In genomic region chr6:6436366-6436765, GRCh38 we compare ENCODE assay signal across 37 cellular contexts.
"Had no signal": no experiment of that assay in that cellular context is flagged by ENCODE, and none has a peak within 500 bp of the region (broad histone marks: within the 10 kb centered on the region; RNA-seq: fewer than 3 reads in every experiment).

No MANE protein-coding gene starts in this region.

- H3K4me1 ChIP-seq: adrenal gland, body of pancreas, breast epithelium had no signal

- H3K4me1 Mint-ChIP-seq: activated B cell treated with CpG ODN at 0.5 μM for 24 hours; activated CD4-positive, alpha-beta T cell treated with anti-CD3 and anti-CD28 coated beads, Interleukin-2, amount 10 ng/mL, durations not matched to agents 24 days and 14 days; activated naive CD8-positive, alpha-beta T cell treated with anti-CD3 and anti-CD28 coated beads for 36 hours; activated T-helper 17 cell treated with anti-CD3 and anti-CD28 coated beads, Interleukin-2, amount 50 U/mL, for 72 hours; central memory CD8-positive, alpha-beta T cell had no signal

- H3K9me3 ChIP-seq: adrenal gland, body of pancreas, breast epithelium had no signal

- H3K27me3 Mint-ChIP-seq: activated B cell treated with CpG ODN at 0.5 μM for 24 hours had no signal

- H3K36me3 Mint-ChIP-seq: activated CD4-positive, alpha-beta memory T cell treated with anti-CD3 and anti-CD28 coated beads for 36 hours; activated naive CD4-positive, alpha-beta T cell treated with anti-CD3 and anti-CD28 coated beads, Interleukin-2, amount 50 U/mL, for 72 hours had no signal

- DNase-seq: activated B cell treated with CpG ODN at 0.5 μM for 24 hours; activated CD4-positive, alpha-beta memory T cell treated with anti-CD3 and anti-CD28 coated beads for 36 hours; activated CD4-positive, alpha-beta T cell treated with anti-CD3 and anti-CD28 coated beads for 4 hours; activated CD4-positive, alpha-beta T cell treated with anti-CD3 and anti-CD28 coated beads, Interleukin-2, amount 10 ng/mL, durations not matched to agents 24 days and 14 days; activated CD4-positive, alpha-beta T cell treated with anti-CD3 and anti-CD28 coated beads, Interleukin-2, amount 50 U/mL, for 1 hour; activated CD4-positive, alpha-beta T cell treated with anti-CD3 and anti-CD28 coated beads, Interleukin-2, amount 50 U/mL, for 4 hours; activated CD4-positive, CD25-positive, alpha-beta regulatory T cell treated with anti-CD3 and anti-CD28 coated beads, Interleukin-2, amount 50 U/mL, for 72 hours; activated CD8-positive, alpha-beta memory T cell treated with anti-CD3 and anti-CD28 coated beads, Interleukin-2, amount 50 U/mL, for 4 hours; activated CD8-positive, alpha-beta T cell treated with anti-CD3 and anti-CD28 coated beads for 36 hours; activated effector memory CD4-positive, alpha-beta T cell treated with anti-CD3 and anti-CD28 coated beads, Interleukin-2, amount 50 U/mL, for 16 hours; activated gamma-delta T cell treated with Interleukin-2 at 50 U/mL for 16 hours; activated naive CD4-positive, alpha-beta T cell; activated naive CD4-positive, alpha-beta T cell treated with anti-CD3 and anti-CD28 coated beads for 36 hours; activated naive CD4-positive, alpha-beta T cell treated with anti-CD3 and anti-CD28 coated beads, Interleukin-2, amount 50 U/mL, for 16 hours; activated naive CD8-positive, alpha-beta T cell treated with anti-CD3 and anti-CD28 coated beads for 36 hours; activated T-cell treated with anti-CD3 and anti-CD28 coated beads for 4 hours; activated T-cell treated with anti-CD3 and anti-CD28 coated beads, Interleukin-2, amount 50 U/mL, for 1 hour; activated T-cell treated with anti-CD3 and anti-CD28 coated beads, Interleukin-2, amount 50 U/mL, for 4 hours; activated T-cell treated with anti-CD3 and anti-CD28 coated beads, Interleukin-2, amount 50 U/mL, for 72 hours; adrenal gland; amniotic stem cell; aorta; body of pancreas; brain microvascular endothelial cell; caudate nucleus; cerebellar nuclear complex; T-helper 2 cell; T-helper 9 cell had no signal

- H3K27me3 ChIP-seq: adrenal gland, body of pancreas, brain microvascular endothelial cell, breast epithelium, cardiac muscle cell had no signal

- H3K27ac Mint-ChIP-seq: activated B cell treated with CpG ODN at 0.5 μM for 24 hours; activated CD4-positive, alpha-beta memory T cell treated with anti-CD3 and anti-CD28 coated beads for 36 hours; activated CD4-positive, alpha-beta T cell treated with anti-CD3 and anti-CD28 coated beads, Interleukin-2, amount 10 ng/mL, durations not matched to agents 24 days and 14 days; activated CD8-positive, alpha-beta T cell treated with anti-CD3 and anti-CD28 coated beads for 36 hours; activated naive CD4-positive, alpha-beta T cell treated with anti-CD3 and anti-CD28 coated beads for 36 hours; activated naive CD4-positive, alpha-beta T cell treated with anti-CD3 and anti-CD28 coated beads, Interleukin-2, amount 50 U/mL, for 72 hours; activated naive CD8-positive, alpha-beta T cell treated with anti-CD3 and anti-CD28 coated beads for 36 hours; activated T-cell treated with anti-CD3 and anti-CD28 coated beads, Interleukin-2, amount 50 U/mL, for 72 hours; activated T-helper 1 cell treated with anti-CD3 and anti-CD28 coated beads, Interleukin-12 subunit alpha, Interleukin-12 subunit beta, Interleukin-2, Interleukin-4 antibody, amounts not matched to agents 30 ng/mL and 10 ng/mL and 1 ng/mL, durations not matched to agents 14 hours and 24 hours and 36 hours; activated T-helper 17 cell treated with anti-CD3 and anti-CD28 coated beads, Interleukin-2, amount 50 U/mL, for 72 hours; T-helper 1 cell treated with Interleukin-12 subunit alpha and Interleukin-12 subunit beta and Interleukin-4 antibody, amounts not matched to agents 30 μg/mL and 1 μg/mL, for 36 hours; T-helper 2 cell treated with Interferon-gamma antibody and Interleukin-4, amounts not matched to agents 5 μg/mL and 100 μg/mL, for 36 hours had no signal

- ATAC-seq: activated CD8-positive, alpha-beta T cell treated with anti-CD3 and anti-CD28 coated beads for 36 hours; activated naive CD4-positive, alpha-beta T cell treated with anti-CD3 and anti-CD28 coated beads, Interleukin-2, amount 50 U/mL, for 72 hours; activated T-cell treated with anti-CD3 and anti-CD28 coated beads, Interleukin-2, amount 50 U/mL, for 4 hours; activated T-cell treated with anti-CD3 and anti-CD28 coated beads, Interleukin-2, amount 50 U/mL, for 72 hours; activated T-helper 17 cell treated with anti-CD3 and anti-CD28 coated beads, Interleukin-2, amount 50 U/mL, for 72 hours; body of pancreas had no signal

- H3K9me3 Mint-ChIP-seq: activated CD4-positive, alpha-beta T cell treated with anti-CD3 and anti-CD28 coated beads, Interleukin-2, amount 10 ng/mL, durations not matched to agents 24 days and 14 days; activated naive CD4-positive, alpha-beta T cell treated with anti-CD3 and anti-CD28 coated beads for 36 hours; activated naive CD8-positive, alpha-beta T cell treated with anti-CD3 and anti-CD28 coated beads for 36 hours; activated T-helper 1 cell treated with anti-CD3 and anti-CD28 coated beads, Interleukin-12 subunit alpha, Interleukin-12 subunit beta, Interleukin-2, Interleukin-4 antibody, amounts not matched to agents 30 ng/mL and 10 ng/mL and 1 ng/mL, durations not matched to agents 14 hours and 24 hours and 36 hours; T-helper 1 cell treated with Interleukin-12 subunit alpha and Interleukin-12 subunit beta and Interleukin-4 antibody, amounts not matched to agents 30 μg/mL and 1 μg/mL, for 36 hours had no signal

- H3K4me3 Mint-ChIP-seq: activated B cell treated with CpG ODN at 0.5 μM for 24 hours; activated CD4-positive, alpha-beta memory T cell treated with anti-CD3 and anti-CD28 coated beads for 36 hours; activated CD4-positive, alpha-beta T cell treated with anti-CD3 and anti-CD28 coated beads, Interleukin-2, amount 10 ng/mL, durations not matched to agents 24 days and 14 days; activated CD8-positive, alpha-beta T cell treated with anti-CD3 and anti-CD28 coated beads for 36 hours; activated naive CD4-positive, alpha-beta T cell treated with anti-CD3 and anti-CD28 coated beads for 36 hours; activated naive CD8-positive, alpha-beta T cell treated with anti-CD3 and anti-CD28 coated beads for 36 hours; activated T-cell treated with anti-CD3 and anti-CD28 coated beads, Interleukin-2, amount 50 U/mL, for 4 hours; activated T-cell treated with anti-CD3 and anti-CD28 coated beads, Interleukin-2, amount 50 U/mL, for 72 hours; activated T-helper 1 cell treated with anti-CD3 and anti-CD28 coated beads, Interleukin-12 subunit alpha, Interleukin-12 subunit beta, Interleukin-2, Interleukin-4 antibody, amounts not matched to agents 30 ng/mL and 10 ng/mL and 1 ng/mL, durations not matched to agents 14 hours and 24 hours and 36 hours; activated T-helper 17 cell treated with anti-CD3 and anti-CD28 coated beads, Interleukin-2, amount 50 U/mL, for 72 hours; central memory CD8-positive, alpha-beta T cell; T-helper 1 cell treated with Interleukin-12 subunit alpha and Interleukin-12 subunit beta and Interleukin-4 antibody, amounts not matched to agents 30 μg/mL and 1 μg/mL, for 36 hours; T-helper 2 cell treated with Interferon-gamma antibody and Interleukin-4, amounts not matched to agents 5 μg/mL and 100 μg/mL, for 36 hours had no signal

- H3K27ac ChIP-seq: adrenal gland, body of pancreas, brain microvascular endothelial cell, breast epithelium, cardiac muscle cell, VCaP had no signal

- H3K4me3 ChIP-seq: adrenal gland, body of pancreas, breast epithelium, cardiac muscle cell had no signal

- H3K36me3 ChIP-seq: adrenal gland, brain microvascular endothelial cell, breast epithelium, cardiac muscle cell had no signal
